Comparison of ENCODE assay signal across 11 cellular contexts in the genomic region with DNA sequence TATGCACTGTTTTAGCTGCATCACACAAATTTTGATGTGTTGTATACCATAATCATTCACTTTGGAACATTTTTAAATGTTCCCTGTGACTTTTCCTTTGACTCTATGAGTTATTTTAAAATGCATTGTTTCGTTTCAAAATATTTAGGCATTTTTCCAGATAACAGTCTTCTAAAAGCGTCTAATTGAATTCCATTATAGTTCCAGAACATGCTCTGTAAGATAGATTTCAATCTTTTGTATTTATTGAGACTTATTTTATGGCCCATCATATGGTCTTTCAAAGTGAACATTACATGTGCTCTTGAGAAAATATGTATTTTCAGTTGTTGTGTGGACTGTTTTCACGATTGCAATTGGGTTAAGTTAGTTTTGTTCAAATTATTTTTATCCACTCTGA.
"Had no signal": no experiment of that assay in that cellular context is flagged by ENCODE, and none has a peak within 500 bp of the region (broad histone marks: within the 10 kb centered on the region; RNA-seq: fewer than 3 reads in every experiment).

No MANE protein-coding gene starts in this region.

- H3K4me1 ChIP-seq: HAP-1 had no signal

- H3K4me3 ChIP-seq: GM23248, GM23338, HAP-1 had no signal

- H3K4me1 Mint-ChIP-seq: GM23338, H9 had no signal

- ATAC-seq: GM23338, HCT116 had no signal

- H3K27ac Mint-ChIP-seq: GM23338, H9, HFFc6 had no signal

- DNase-seq: GM23248, GOT3, H7, H9, HCEC 1CT, HFFc6 had no signal

- H3K27ac ChIP-seq: GM23248 had no signal

- H3K36me3 ChIP-seq: HAP-1 had no signal

- H3K9ac ChIP-seq: GM23248 had no signal

- H3K4me2 ChIP-seq: GM23338 had no signal

- FAIRE-seq: H1, H54 had no signal

- H3K4me3 Mint-ChIP-seq: GM23338, H9, HFFc6 had no signal

- H2AFZ ChIP-seq: GM23248, GM23338 had no signal
